8 cellular contexts compared by ENCODE assay signal in genomic region chr12:116319851-116320621, GRCh38. TPM values are rescaled to one million over a fixed set of nuclear protein-coding genes. Genes with fewer than 3 reads are reported as not detected.
DNase-seq lines count a peak whose midpoint lies in the region; ATAC-seq, FAIRE-seq and TF ChIP-seq lines count a peak whose summit lies in the region.

No MANE protein-coding gene starts in this region.

- CTCF ChIA-PET in PC-9 (lab: Charles Lee): no interaction called here

- H3K9me2 ChIP-seq in PC-9 (ENCODE audit: insufficient read depth): no peaks in the 10 kb centered on the region

- H2AFZ ChIP-seq in PC-9: no peak overlapping the region

- peaks cover 30 to 50% (median 41%) of the 10 kb centered on the region in 4 donors for H3K4me1 ChIP-seq in esophagus muscularis mucosa
- H3K4me1 ChIP-seq in small intestine (ENCODE audit: control insufficient read depth in 2 of 2, insufficient read depth in 1 of 2, low read depth in 1 of 2, low read length in 1 of 2): no peaks in the 10 kb centered on the region
- H3K4me1 ChIP-seq in PC-9 (replicated peaks; ENCODE audit: insufficient read depth): peaks cover 7% of the 10 kb centered on the region; the same call in 1 of the 2 replicates

- TF ChIP-seq POLR2A in esophagus muscularis mucosa (IDR thresholded peaks at IDR 0.05; ENCODE audit: low read depth): no peak

- TF ChIP-seq CTCF in esophagus muscularis mucosa (IDR thresholded peaks at IDR 0.05) (no peak), PC-9 (conservative IDR thresholded peaks at IDR 0.05) (no peak)

- no peak for FAIRE-seq in small intestine (lab: Jason Lieb, UNC)

- TF ChIP-seq EP300 in esophagus muscularis mucosa (IDR thresholded peaks at IDR 0.05): peak; percentile 22

- no peaks in the 10 kb centered on the region for H3F3A ChIP-seq in PC-9 (ENCODE audit: insufficient read depth, low read depth)

- H3K27ac ChIP-seq in esophagus muscularis mucosa (replicated peaks in 1 of 4): peak overlapping the region; percentile 83 to 86 (median 84)
- peak overlapping the region in 1 of 2 donors; percentile 36 for H3K27ac ChIP-seq in small intestine (ENCODE audit: low read depth in 1 of 2, low read length in 1 of 2)
- H3K27ac ChIP-seq in PC-9: no peak overlapping the region

- no peaks in the 10 kb centered on the region for H3K9me3 ChIP-seq in esophagus muscularis mucosa
- no peaks in the 10 kb centered on the region for H3K9me3 ChIP-seq in small intestine (ENCODE audit: control insufficient read depth, low read depth)
- H3K9me3 ChIP-seq in PC-9 (ENCODE audit: insufficient read depth, low read depth): no peaks in the 10 kb centered on the region

- H3K79me2 ChIP-seq in PC-9 (ENCODE audit: low read depth): no peaks in the 10 kb centered on the region

- H3K36me3 ChIP-seq in esophagus muscularis mucosa: no peaks in the 10 kb centered on the region
- H3K36me3 ChIP-seq in small intestine (ENCODE audit: control insufficient read depth in 2 of 2, insufficient read depth in 2 of 2, low read length in 2 of 2): no peaks in the 10 kb centered on the region
- no peaks in the 10 kb centered on the region for H3K36me3 ChIP-seq in PC-9 (ENCODE audit: low read depth)

- H3K27me3 ChIP-seq in esophagus muscularis mucosa (no peaks in the 10 kb centered on the region), small intestine (ENCODE audit: control insufficient read depth in 2 of 2, insufficient read depth in 2 of 2, low read length in 2 of 2) (no peaks in the 10 kb centered on the region), PC-9 (ENCODE audit: insufficient read depth, low read depth) (no peaks in the 10 kb centered on the region)

- BruUV-seq in PC-9 (replicated peaks; lab: Mats Ljungman, UMichigan): no TSS peak

- POLR2A ChIA-PET in PC-9 (lab: Charles Lee; ENCODE audit: unreplicated experiment): no interaction called here

- intact Hi-C loops in esophagus muscularis mucosa (cut with DNase I): loop anchor here (10.0 kb wide), 2 partner anchors 65 to 115 kb away; no protein-coding TSS in a partner anchor
- intact Hi-C loops in posterior vena cava (cut with DNase I): loop anchor here in 1 of 2 donors (10.0 kb wide), 1 partner anchor 65 kb away; no protein-coding TSS in a partner anchor
- intact Hi-C loops in PC-9 (cut with micrococcal nuclease; ENCODE audit: unreplicated experiment): no loop called here

- H3K4me2 ChIP-seq in PC-9: no peak overlapping the region

- H3K4me3 ChIP-seq in esophagus muscularis mucosa: peak overlapping the region in 3 of 4 donors; percentile 31 to 39 (median 36)
- no peak overlapping the region for H3K4me3 ChIP-seq in small intestine (ENCODE audit: low read depth in 1 of 2, low read length in 2 of 2)
- H3K4me3 ChIP-seq in PC-9: no peak overlapping the region

- no peaks in the 10 kb centered on the region for H4K20me1 ChIP-seq in PC-9 (ENCODE audit: insufficient read depth)

- 7% methylated on average over 16 of the region's 16 CpGs for WGBS in esophagus muscularis mucosa
- WGBS in small intestine, 3 donors: 38 to 80% (median 67%) methylated on average over 16 of the region's 16 CpGs

- peak; percentile 97 for DNase-seq in HCEC 1CT
- DNase-seq in T1000 (lab: John Stamatoyannopoulos, UW): peak; percentile 26
- DNase-seq in esophagus muscularis mucosa (ENCODE audit: extremely low spot score): peak; percentile 95
- peak; percentile 89 for DNase-seq in posterior vena cava (ENCODE audit: low spot score)
- DNase-seq in small intestine: no peak
- DNase-seq in PC-9: no peak
- DNase-seq in NCI-H69 (lab: John Stamatoyannopoulos, UW): no peak

- no peak for ATAC-seq in HG03442 (IDR thresholded peaks at IDR 0.05; ENCODE audit: unreplicated experiment)

RNA-seq across cellular contexts. Expression of gene MED13L, which starts 42.5 kb away (rescaled TPM):
- 100 to 1,000 TPM; 141 to 350 (median 175) TPM for total RNA-seq in esophagus muscularis mucosa
- 100 to 1,000 TPM; 133 to 176 TPM for total RNA-seq in posterior vena cava
- polyA plus RNA-seq in small intestine: 10 to 100 TPM in 2 of 3 donors, 1 to 10 TPM in 1; 9.8 to 18.3 (median 10.3) TPM
- total RNA-seq in PC-9 (2021): 89.5 and 101 TPM in 2 replicates

Comparison
In these comparisons a context has a peak if more than half of its experiments do, and no peak if none do; other contexts are left out.
1. DNase-seq: peak in HCEC 1CT (single experiment), T1000 (single experiment), esophagus muscularis mucosa (single experiment) and posterior vena cava (single experiment); none in small intestine (single experiment), PC-9 (0 of 2) and NCI-H69 (single experiment).
2. H3K4me3 ChIP-seq: peak in esophagus muscularis mucosa (3 of 4); none in small intestine (0 of 2) and PC-9 (single experiment).